In genomic region chr10:74502963-74503608, GRCh38 we compare ENCODE assay signal across 1 cellular context.
TF ChIP-seq lines count a peak whose summit lies in the region.

No MANE protein-coding gene starts in this region.

TF ChIP-seq in K562, 482 proteins besides CTCF, POLR2A, EP300 and RAD21 (continued from another document and continues in another):
- TF ChIP-seq CREB5 (CRISPR knock-in tag; IDR thresholded peaks at IDR 0.05) (no peak), ZBTB9 (CRISPR knock-in tag; IDR thresholded peaks at IDR 0.05) (no peak), RBM15 (IDR thresholded peaks at IDR 0.05; ENCODE audit: insufficient read depth, low read length) (no peak), MED1 (CRISPR knock-in tag; IDR thresholded peaks at IDR 0.05; ENCODE audit: borderline replicate concordance) (no peak), FOXJ2 (tag; IDR thresholded peaks at IDR 0.05) (no peak), THAP12 (CRISPR knock-in tag; IDR thresholded peaks at IDR 0.05) (no peak), DLX4 (CRISPR knock-in tag; IDR thresholded peaks at IDR 0.05) (no peak), SMARCE1 (IDR thresholded peaks at IDR 0.05) (peak; percentile 43; the same call in 1 of the 2 replicates), FOXM1 (IDR thresholded peaks at IDR 0.05; ENCODE audit: low read depth) (no peak), FOXM1 (CRISPR knock-in tag; IDR thresholded peaks at IDR 0.05; ENCODE audit: low read depth) (no peak), MEF2D (tag; conservative IDR thresholded peaks at IDR 0.05; ENCODE audit: low read depth) (no peak), DPF2 (IDR thresholded peaks at IDR 0.05) (peak; percentile 26; the same call in 1 of the 2 replicates), ZNF436 (CRISPR knock-in tag; IDR thresholded peaks at IDR 0.05) (no peak), RREB1 (CRISPR knock-in tag; IDR thresholded peaks at IDR 0.05) (no peak), JUND (IDR thresholded peaks at IDR 0.05; ENCODE audit: borderline replicate concordance, low read depth, low read length) (peak; percentile 70; the same call in 1 of the 2 replicates), JUND (tag; IDR thresholded peaks at IDR 0.05; ENCODE audit: borderline replicate concordance, low read depth, low read length) (peak; percentile 63; the same call in 1 of the 3 replicates), SIX5 (IDR thresholded peaks at IDR 0.05; ENCODE audit: borderline replicate concordance in 1 of 2, insufficient read depth in 1 of 2, low read depth in 1 of 2, low read length in 2 of 2) (no peak), RCOR1 (IDR thresholded peaks at IDR 0.05; ENCODE audit: borderline replicate concordance in 1 of 2, low read depth in 2 of 2, low read length in 2 of 2) (no peak), KLF16 (IDR thresholded peaks at IDR 0.05) (no peak), TGIF2 (CRISPR knock-in tag; IDR thresholded peaks at IDR 0.05) (no peak), SRSF9 (IDR thresholded peaks at IDR 0.05; ENCODE audit: borderline replicate concordance, low read depth, low read length) (no peak), HMG20B (CRISPR knock-in tag; IDR thresholded peaks at IDR 0.05) (no peak), FOXJ3 (CRISPR knock-in tag; IDR thresholded peaks at IDR 0.05) (no peak), ZFP91 (CRISPR knock-in tag; IDR thresholded peaks at IDR 0.05) (no peak), CEBPG (CRISPR knock-in tag; IDR thresholded peaks at IDR 0.05) (no peak), CEBPG (tag; conservative IDR thresholded peaks at IDR 0.05 in 1 of 2, IDR thresholded peaks at IDR 0.05 in 1 of 2) (no peak), SRSF1 (IDR thresholded peaks at IDR 0.05; ENCODE audit: low read depth, low read length) (no peak), MBD1 (CRISPR knock-in tag; IDR thresholded peaks at IDR 0.05) (no peak), YBX1 (IDR thresholded peaks at IDR 0.05) (no peak), ETS1 (conservative IDR thresholded peaks at IDR 0.05; ENCODE audit: control insufficient read depth, low read depth, low read length) (no peak), HEY1 (CRISPR knock-in tag; IDR thresholded peaks at IDR 0.05; ENCODE audit: borderline replicate concordance) (no peak), ZBTB17 (CRISPR knock-in tag; IDR thresholded peaks at IDR 0.05) (no peak), ZNF668 (CRISPR knock-in tag; IDR thresholded peaks at IDR 0.05) (no peak), ZNF551 (CRISPR knock-in tag; IDR thresholded peaks at IDR 0.05) (no peak), RBBP5 (IDR thresholded peaks at IDR 0.05; ENCODE audit: borderline replicate concordance, insufficient read depth, low read length, poor library complexity, severe bottlenecking) (no peak), KLF6 (CRISPR knock-in tag; IDR thresholded peaks at IDR 0.05; ENCODE audit: borderline replicate concordance) (no peak), NFATC3 (IDR thresholded peaks at IDR 0.05) (no peak), SOX6 (IDR thresholded peaks at IDR 0.05) (peak; percentile 63), E2F4 (CRISPR knock-in tag; IDR thresholded peaks at IDR 0.05; ENCODE audit: low read depth) (no peak), PHF8 (IDR thresholded peaks at IDR 0.05; ENCODE audit: borderline replicate concordance, low read length) (no peak), BRF2 (IDR thresholded peaks at IDR 0.05; ENCODE audit: borderline replicate concordance, insufficient read depth, insufficient read length) (no peak), ARID1B (IDR thresholded peaks at IDR 0.05) (peak; percentile 54), ZFPM2 (CRISPR knock-in tag; IDR thresholded peaks at IDR 0.05) (no peak), ZNF124 (CRISPR knock-in tag; IDR thresholded peaks at IDR 0.05) (no peak), NFIC (IDR thresholded peaks at IDR 0.05) (no peak), TCF15 (CRISPR knock-in tag; IDR thresholded peaks at IDR 0.05) (no peak)
